In the genomic region with DNA sequence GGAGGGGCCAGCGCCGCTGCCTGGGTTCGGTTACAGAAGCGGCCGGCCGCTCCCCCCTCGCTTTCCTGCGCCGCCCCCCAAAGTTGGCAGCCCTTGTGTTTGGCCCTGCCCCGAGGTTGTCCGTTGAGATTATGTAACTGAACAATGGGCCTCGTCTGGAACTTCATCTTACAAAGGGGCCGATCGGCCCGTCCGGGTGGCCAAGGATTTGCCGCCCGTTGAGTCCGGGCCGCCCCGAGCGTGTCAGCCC, we compare ENCODE assay signal across 8 cellular contexts. TPM values are rescaled to one million over a fixed set of nuclear protein-coding genes. Genes with fewer than 3 reads are reported as not detected.
A peak's percentile ranks its signal among the peaks of the same experiment; 100 is the strongest.
DNase-seq lines count a peak whose midpoint lies in the region; ATAC-seq and FAIRE-seq lines count a peak whose summit lies in the region.

No MANE protein-coding gene starts in this region.

- H3K36me3 ChIP-seq in small intestine (ENCODE audit: control insufficient read depth in 2 of 2, insufficient read depth in 2 of 2, low read length in 2 of 2): no peaks in the 10 kb centered on the region

- H3K4me1 ChIP-seq in right cardiac atrium (ENCODE audit: control insufficient read depth, insufficient read depth, low read length) (peaks cover 5% of the 10 kb centered on the region), small intestine (ENCODE audit: control insufficient read depth in 2 of 2, insufficient read depth in 1 of 2, low read depth in 1 of 2, low read length in 1 of 2) (peaks cover 2 to 5% of the 10 kb centered on the region in 2 donors)

- H3K4me3 ChIP-seq in right cardiac atrium (ENCODE audit: low read length): peak overlapping the region; percentile 86
- H3K4me3 ChIP-seq in small intestine (ENCODE audit: low read depth in 1 of 2, low read length in 2 of 2): peak overlapping the region; percentile 60 to 87

- H3K27me3 ChIP-seq in right cardiac atrium (ENCODE audit: control insufficient read depth, insufficient read depth) (no peaks in the 10 kb centered on the region), small intestine (ENCODE audit: control insufficient read depth in 2 of 2, insufficient read depth in 2 of 2, low read length in 2 of 2) (no peaks in the 10 kb centered on the region)

- ATAC-seq in right cardiac atrium: peak in 1 of 2 donors; percentile 0

- no peaks in the 10 kb centered on the region for H3K9me3 ChIP-seq in right cardiac atrium (ENCODE audit: control insufficient read depth, low read length)
- H3K9me3 ChIP-seq in small intestine (ENCODE audit: control insufficient read depth, low read depth): no peaks in the 10 kb centered on the region

- intact Hi-C loops in right cardiac atrium (cut with DNase I): loop anchor here in 1 of 4 donors (10.0 kb wide), 1 partner anchor 50 kb away; no protein-coding TSS in a partner anchor

- FAIRE-seq in small intestine (lab: Jason Lieb, UNC): no peak

- WGBS in right cardiac atrium: under 1% methylated on average over 22 of the region's 22 CpGs
- WGBS in small intestine, 3 donors: 0% methylated on average over 14 to 22 of the region's 22 CpGs

- H3K27ac ChIP-seq in right cardiac atrium (ENCODE audit: low read length): peak overlapping the region; percentile 89
- H3K27ac ChIP-seq in small intestine (ENCODE audit: low read depth in 1 of 2, low read length in 1 of 2): peak overlapping the region; percentile 92 to 98

- DNase-seq in activated effector memory CD4-positive, alpha-beta T cell treated with anti-CD3 and anti-CD28 coated beads, Interleukin-2, amount 50 U/mL, for 16 hours: peak; percentile 75
- no peak for DNase-seq in activated effector memory CD4-positive, alpha-beta T cell treated with Interleukin-2 at 50 U/mL for 16 hours
- peak; percentile 4 for DNase-seq in activated gamma-delta T cell treated with anti-CD3 and anti-CD28 coated beads, Interleukin-2, amount 50 U/mL, for 16 hours (ENCODE audit: low read depth)
- DNase-seq in right cardiac atrium (peak; percentile 44 to 81 (median 78)), small intestine (no peak), NCI-H1436 (lab: John Stamatoyannopoulos, UW) (no peak), NCI-H510A treated with DMSO at 0.1 percent for 48 hours (lab: John Stamatoyannopoulos, UW) (no peak), GM19238 (ENCODE audit: insufficient read length, low spot score) (no peak)

RNA-seq across cellular contexts. Expression of a gene that starts 1.0 kb away (rescaled TPM):
- total RNA-seq in right cardiac atrium: 10 to 100 TPM; 51.6 to 85.0 (median 60.4) TPM
- polyA plus RNA-seq in right cardiac atrium: 30.0 TPM
- 1 to 10 TPM; 4.6 to 9.7 (median 6.3) TPM for polyA plus RNA-seq in small intestine

Comparison
In these comparisons a context has a peak if more than half of its experiments do, and no peak if none do; other contexts are left out.
1. DNase-seq: peak in activated effector memory CD4-positive, alpha-beta T cell treated with anti-CD3 and anti-CD28 coated beads, Interleukin-2, amount 50 U/mL, for 16 hours (single experiment), activated gamma-delta T cell treated with anti-CD3 and anti-CD28 coated beads, Interleukin-2, amount 50 U/mL, for 16 hours (single experiment) and right cardiac atrium (3 of 3); none in activated effector memory CD4-positive, alpha-beta T cell treated with Interleukin-2 at 50 U/mL for 16 hours (single experiment), small intestine (single experiment), NCI-H1436 (single experiment), NCI-H510A treated with DMSO at 0.1 percent for 48 hours (single experiment) and GM19238 (single experiment).